In the genomic region with DNA sequence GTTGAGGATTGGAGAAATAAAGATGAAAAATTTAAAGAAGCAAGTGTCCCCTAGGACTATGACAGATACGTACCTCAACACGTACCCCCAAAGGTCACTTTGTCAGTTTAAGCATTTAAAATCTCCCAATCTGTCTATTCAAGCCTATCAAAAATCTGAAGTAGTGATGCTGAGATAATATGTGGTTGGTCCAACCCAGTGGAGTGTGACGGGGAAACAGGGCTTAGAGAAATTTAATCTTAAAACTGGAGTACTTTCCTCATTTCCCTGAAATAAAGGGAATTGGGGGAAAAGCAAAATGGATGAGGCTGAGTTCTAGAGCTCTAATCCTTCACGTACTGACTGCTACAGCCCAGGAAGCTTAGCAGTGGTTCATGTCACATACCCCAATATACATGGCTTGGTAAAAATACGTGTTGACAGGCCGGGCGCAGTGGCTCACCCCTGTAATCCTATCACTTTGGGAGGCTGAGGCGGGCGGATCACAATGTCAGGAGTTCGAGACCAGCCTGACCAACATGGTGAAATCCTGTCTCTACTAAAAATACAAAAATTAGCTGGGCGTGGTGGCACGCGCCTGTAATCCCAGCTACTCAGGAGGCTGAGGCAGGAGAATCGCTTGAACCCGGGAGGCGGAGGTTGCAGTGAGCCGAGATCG, we compare ENCODE assay signal across 8 cellular contexts. TPM values are rescaled to one million over a fixed set of nuclear protein-coding genes. Genes with fewer than 3 reads are reported as not detected.
A peak's percentile ranks its signal among the peaks of the same experiment; 100 is the strongest.
DNase-seq lines count a peak whose midpoint lies in the region; ATAC-seq and TF ChIP-seq lines count a peak whose summit lies in the region.
"Not testable (repeated sequence)": the region's sequence is repeated elsewhere in the genome, so short reads cannot be mapped to it uniquely, and the experiment has no call there.

No MANE protein-coding gene starts in this region.

- not testable (repeated sequence) for H3K27me3 Mint-ChIP-seq in activated T-helper 1 cell treated with anti-CD3 and anti-CD28 coated beads, Interleukin-12 subunit alpha, Interleukin-12 subunit beta, Interleukin-2, Interleukin-4 antibody, amounts not matched to agents 30 ng/mL and 10 ng/mL and 1 ng/mL, durations not matched to agents 14 hours and 24 hours and 36 hours (ENCODE audit: insufficient read depth)

- not testable (repeated sequence) for H3K79me2 ChIP-seq in OCI-LY7 (ENCODE audit: insufficient read depth, low read depth, low read length)

- in situ Hi-C loops in gastrocnemius medialis (cut with MboI; ENCODE audit: low sequenced_read_pairs in 4 of 4): not testable (repeated sequence)

- peak overlapping the region; percentile 90 for H3K4me3 Mint-ChIP-seq in activated T-helper 1 cell treated with anti-CD3 and anti-CD28 coated beads, Interleukin-12 subunit alpha, Interleukin-12 subunit beta, Interleukin-2, Interleukin-4 antibody, amounts not matched to agents 30 ng/mL and 10 ng/mL and 1 ng/mL, durations not matched to agents 14 hours and 24 hours and 36 hours

- H3K27ac ChIP-seq in OCI-LY7 (ENCODE audit: low read depth, low read length, poor library complexity, severe bottlenecking) (peak overlapping the region; percentile 72), heart right ventricle (peak overlapping the region; percentile 26 to 92 (median 83)), mucosa of rectum (ENCODE audit: low read depth in 2 of 2, low read length in 2 of 2) (peak overlapping the region; percentile 73 to 76), gastrocnemius medialis (peak overlapping the region; percentile 75 to 88 (median 86)), uterus (peak overlapping the region; percentile 76 to 79)

- intact Hi-C loops in OCI-LY7 (cut with micrococcal nuclease; ENCODE audit: unreplicated experiment); gastrocnemius medialis (cut with DNase I; ENCODE audit: low total_unique reads); uterus (cut with DNase I; ENCODE audit: low total_unique reads): not testable (repeated sequence)
- intact Hi-C loops in activated T-helper 1 cell treated with anti-CD3 and anti-CD28 coated beads, Interleukin-12 subunit alpha, Interleukin-12 subunit beta, Interleukin-2, Interleukin-4 antibody, amounts not matched to agents 30 ng/mL and 10 ng/mL and 1 ng/mL, durations not matched to agents 14 hours and 24 hours and 36 hours (cut with micrococcal nuclease): loop anchor here (5.0 to 10.0 kb wide), 2 partner anchors 108 to 319 kb away; a partner anchor contains a TSS
- intact Hi-C loops in heart right ventricle (cut with DNase I): loop anchor here in 1 of 10 donors (2.0 kb wide), 1 partner anchor 21 kb away; no protein-coding TSS in a partner anchor

- peak overlapping the region; percentile 68 for H3K4me2 ChIP-seq in OCI-LY7 (ENCODE audit: low read length)

- H3K9ac ChIP-seq in mucosa of rectum (ENCODE audit: low read depth in 1 of 2, low read length in 2 of 2): peak overlapping the region; percentile 54 to 64

- H3K4me1 ChIP-seq in OCI-LY7 (ENCODE audit: insufficient read depth, low read length, poor library complexity, severe bottlenecking) (peaks cover 15% of the 10 kb centered on the region), heart right ventricle (peaks cover 0 to 13% (median 9%) of the 10 kb centered on the region in 9 donors)
- not testable (repeated sequence) for H3K4me1 ChIP-seq in mucosa of rectum (ENCODE audit: control insufficient read depth in 2 of 2, insufficient read depth in 2 of 2, low read length in 2 of 2); gastrocnemius medialis; uterus

- not testable (repeated sequence) for H4K20me1 ChIP-seq in OCI-LY7 (ENCODE audit: insufficient read depth, low read length)

- not testable (repeated sequence) for TF ChIP-seq CTCF in GM12865 (IDR thresholded peaks at IDR 0.05; ENCODE audit: insufficient read depth, low read depth, low read length, missing control alignments); choroid plexus epithelial cell (conservative IDR thresholded peaks at IDR 0.05; ENCODE audit: low read depth, low read length); heart right ventricle (IDR thresholded peaks at IDR 0.05); gastrocnemius medialis (IDR thresholded peaks at IDR 0.05 in 4 of 5, conservative IDR thresholded peaks at IDR 0.05 in 1 of 5); uterus (IDR thresholded peaks at IDR 0.05)
- peak; percentile 57; the same call in 1 of the 2 replicates for TF ChIP-seq CTCF in OCI-LY7 (conservative IDR thresholded peaks at IDR 0.05; ENCODE audit: low read length)

- peak overlapping the region; percentile 92 for H2AFZ ChIP-seq in OCI-LY7 (ENCODE audit: low read length)

- CTCF ChIA-PET in OCI-LY7 (lab: Charles Lee; ENCODE audit: unreplicated experiment): not testable (repeated sequence)

- not testable (repeated sequence) for TF ChIP-seq POLR2A in gastrocnemius medialis (IDR thresholded peaks at IDR 0.05); uterus (IDR thresholded peaks at IDR 0.05)

- POLR2A ChIA-PET in OCI-LY7 (lab: Charles Lee): interaction anchor here (0.5 kb wide), 1 partner anchor 304 kb away, joined by 3 read pairs; no protein-coding TSS in a partner anchor

- H3K9me2 ChIP-seq in OCI-LY7 (ENCODE audit: insufficient read depth, low read length): not testable (repeated sequence)

- not testable (repeated sequence) for H3K9me3 ChIP-seq in OCI-LY7 (ENCODE audit: low read length); heart right ventricle; mucosa of rectum (ENCODE audit: control insufficient read depth in 2 of 2, low read length in 2 of 2); gastrocnemius medialis; uterus

- peaks cover 19% of the 10 kb centered on the region for H3K4me1 Mint-ChIP-seq in activated T-helper 1 cell treated with anti-CD3 and anti-CD28 coated beads, Interleukin-12 subunit alpha, Interleukin-12 subunit beta, Interleukin-2, Interleukin-4 antibody, amounts not matched to agents 30 ng/mL and 10 ng/mL and 1 ng/mL, durations not matched to agents 14 hours and 24 hours and 36 hours (ENCODE audit: low read depth)

- not testable (repeated sequence) for H3K36me3 Mint-ChIP-seq in activated T-helper 1 cell treated with anti-CD3 and anti-CD28 coated beads, Interleukin-12 subunit alpha, Interleukin-12 subunit beta, Interleukin-2, Interleukin-4 antibody, amounts not matched to agents 30 ng/mL and 10 ng/mL and 1 ng/mL, durations not matched to agents 14 hours and 24 hours and 36 hours (ENCODE audit: low read depth)

- BruUV-seq in OCI-LY7 (replicated peaks; lab: Mats Ljungman, UMichigan): TSS peak; percentile 94

- 68 to 74% methylated on average over 13 to 18 of the region's 18 CpGs for WGBS in heart right ventricle, 2 donors

- H3K4me3 ChIP-seq in GM12865 (ENCODE audit: low read depth, low read length) (peak overlapping the region; percentile 46), OCI-LY7 (ENCODE audit: low read depth, low read length, poor library complexity, severe bottlenecking) (peak overlapping the region; percentile 63), choroid plexus epithelial cell (ENCODE audit: low read depth, low read length) (peak overlapping the region; percentile 56), heart right ventricle (peak overlapping the region in 9 of 10 donors; percentile 31 to 56 (median 47)), mucosa of rectum (ENCODE audit: low read length in 2 of 2) (peak overlapping the region; percentile 60 to 79), gastrocnemius medialis (peak overlapping the region; percentile 59 to 68 (median 67)), uterus (peak overlapping the region; percentile 36 to 37)

- DNase-seq in GM12865 (ENCODE audit: low read depth); OCI-LY7 (ENCODE audit: low spot score); activated T-helper 1 cell treated with anti-CD3 and anti-CD28 coated beads, Interleukin-12 subunit alpha, Interleukin-12 subunit beta, Interleukin-2, Interleukin-4 antibody, amounts not matched to agents 30 ng/mL and 10 ng/mL and 1 ng/mL, durations not matched to agents 14 hours and 24 hours and 36 hours (ENCODE audit: low spot score); choroid plexus epithelial cell (ENCODE audit: low read depth); heart right ventricle; gastrocnemius medialis; uterus: not testable (repeated sequence)

- peak in 2 of 8 donors; percentile 1 to 32 for ATAC-seq in heart right ventricle
- peak in 1 of 2 donors; percentile 15 for ATAC-seq in gastrocnemius medialis

- H3K27me3 ChIP-seq in heart right ventricle; mucosa of rectum (ENCODE audit: control insufficient read depth in 2 of 2, insufficient read depth in 2 of 2, low read length in 2 of 2); gastrocnemius medialis; uterus: not testable (repeated sequence)

- H3K9me3 Mint-ChIP-seq in activated T-helper 1 cell treated with anti-CD3 and anti-CD28 coated beads, Interleukin-12 subunit alpha, Interleukin-12 subunit beta, Interleukin-2, Interleukin-4 antibody, amounts not matched to agents 30 ng/mL and 10 ng/mL and 1 ng/mL, durations not matched to agents 14 hours and 24 hours and 36 hours: not testable (repeated sequence)

- H3K36me3 ChIP-seq in OCI-LY7 (ENCODE audit: insufficient read depth, low read length) (peaks cover 21% of the 10 kb centered on the region), heart right ventricle (peaks cover 0 to 15% (median 0%) of the 10 kb centered on the region in 9 donors)
- H3K36me3 ChIP-seq in mucosa of rectum (ENCODE audit: control insufficient read depth in 2 of 2, insufficient read depth in 2 of 2, low read length in 2 of 2); gastrocnemius medialis; uterus: not testable (repeated sequence)

- peak overlapping the region; percentile 94 for H3K27ac Mint-ChIP-seq in activated T-helper 1 cell treated with anti-CD3 and anti-CD28 coated beads, Interleukin-12 subunit alpha, Interleukin-12 subunit beta, Interleukin-2, Interleukin-4 antibody, amounts not matched to agents 30 ng/mL and 10 ng/mL and 1 ng/mL, durations not matched to agents 14 hours and 24 hours and 36 hours

RNA-seq across cellular contexts. Expression of a gene that starts 21.7 kb away (rescaled TPM):
- 52.8 and 73.5 TPM in 2 replicates for total RNA-seq in OCI-LY7 (2014; rRNA removed; shearing (Covaris generic))
- total RNA-seq in OCI-LY7 (2022): 152 and 170 TPM in 2 replicates
- total RNA-seq in activated T-helper 1 cell treated with anti-CD3 and anti-CD28 coated beads, Interleukin-12 subunit alpha, Interleukin-12 subunit beta, Interleukin-2, Interleukin-4 antibody, amounts not matched to agents 30 ng/mL and 10 ng/mL and 1 ng/mL, durations not matched to agents 14 hours and 24 hours and 36 hours: 196 and 217 TPM in 2 replicates
- total RNA-seq in heart right ventricle: 10 to 100 TPM; 23.7 to 58.2 (median 41.6) TPM
- 10 to 100 TPM; 17.3 to 40.0 TPM for polyA plus RNA-seq in heart right ventricle
- total RNA-seq in gastrocnemius medialis: 10 to 100 TPM; 15.1 to 44.9 (median 24.9) TPM
- 10 to 100 TPM in 3 of 4 donors, 1 to 10 TPM in 1; 1.3 to 55.1 (median 38.6) TPM for total RNA-seq in uterus

RNA-seq across cellular contexts. Expression of a gene that starts 43.3 kb away (rescaled TPM):
- total RNA-seq in OCI-LY7 (2014; rRNA removed; shearing (Covaris generic)): not detected in 2 replicates
- total RNA-seq in OCI-LY7 (2022) (not detected in 2 replicates), heart right ventricle (10 to 100 TPM in 3 of 10 donors, 1 to 10 TPM in 5, under 1 TPM in 2; 0.48 to 18.5 (median 2.9) TPM), gastrocnemius medialis (1 to 10 TPM in 1 of 4 donors, under 1 TPM in 2, not detected in 1; 0.20 to 3.8 (median 0.31) TPM), uterus (under 1 TPM in 2 of 4 donors, not detected in 2; 0.88 to 0.90 TPM)
- total RNA-seq in activated T-helper 1 cell treated with anti-CD3 and anti-CD28 coated beads, Interleukin-12 subunit alpha, Interleukin-12 subunit beta, Interleukin-2, Interleukin-4 antibody, amounts not matched to agents 30 ng/mL and 10 ng/mL and 1 ng/mL, durations not matched to agents 14 hours and 24 hours and 36 hours: not detected in 2 replicates
- 10 to 100 TPM in 1 of 2 donors, 1 to 10 TPM in 1; 3.3 to 11.6 TPM for polyA plus RNA-seq in heart right ventricle

RNA-seq across cellular contexts. Expression of a gene that starts 54.6 kb away (rescaled TPM):
- total RNA-seq in OCI-LY7 (2014; rRNA removed; shearing (Covaris generic)): 83.3 and 113 TPM in 2 replicates
- total RNA-seq in OCI-LY7 (2022): 122 and 124 TPM in 2 replicates
- 102 and 111 TPM in 2 replicates for total RNA-seq in activated T-helper 1 cell treated with anti-CD3 and anti-CD28 coated beads, Interleukin-12 subunit alpha, Interleukin-12 subunit beta, Interleukin-2, Interleukin-4 antibody, amounts not matched to agents 30 ng/mL and 10 ng/mL and 1 ng/mL, durations not matched to agents 14 hours and 24 hours and 36 hours
- 10 to 100 TPM; 56.6 to 86.9 (median 65.7) TPM for total RNA-seq in heart right ventricle
- polyA plus RNA-seq in heart right ventricle: 10 to 100 TPM; 52.9 to 74.4 TPM
- total RNA-seq in gastrocnemius medialis: 10 to 100 TPM; 41.2 to 63.8 (median 54.9) TPM
- 10 to 100 TPM; 33.2 to 96.7 (median 68.8) TPM for total RNA-seq in uterus

RNA-seq across cellular contexts. Expression of a gene that starts 58.4 kb away (rescaled TPM):
- total RNA-seq in OCI-LY7 (2014; rRNA removed; shearing (Covaris generic)): 0.44 TPM in 1 of 2 replicates, not detected in the other
- total RNA-seq in OCI-LY7 (2022): 0.61 and 1.5 TPM in 2 replicates
- total RNA-seq in activated T-helper 1 cell treated with anti-CD3 and anti-CD28 coated beads, Interleukin-12 subunit alpha, Interleukin-12 subunit beta, Interleukin-2, Interleukin-4 antibody, amounts not matched to agents 30 ng/mL and 10 ng/mL and 1 ng/mL, durations not matched to agents 14 hours and 24 hours and 36 hours: 1.6 TPM in 2 replicates
- 10 to 100 TPM in 6 of 10 donors, 1 to 10 TPM in 4; 5.7 to 19.5 (median 11.8) TPM for total RNA-seq in heart right ventricle
- 10 to 100 TPM; 29.1 to 34.3 TPM for polyA plus RNA-seq in heart right ventricle
- 1 to 10 TPM; 1.8 to 5.7 (median 4.8) TPM for total RNA-seq in gastrocnemius medialis
- total RNA-seq in uterus: 10 to 100 TPM in 1 of 4 donors, 1 to 10 TPM in 2, under 1 TPM in 1; 0.88 to 60.8 (median 6.2) TPM
